In the genomic region with DNA sequence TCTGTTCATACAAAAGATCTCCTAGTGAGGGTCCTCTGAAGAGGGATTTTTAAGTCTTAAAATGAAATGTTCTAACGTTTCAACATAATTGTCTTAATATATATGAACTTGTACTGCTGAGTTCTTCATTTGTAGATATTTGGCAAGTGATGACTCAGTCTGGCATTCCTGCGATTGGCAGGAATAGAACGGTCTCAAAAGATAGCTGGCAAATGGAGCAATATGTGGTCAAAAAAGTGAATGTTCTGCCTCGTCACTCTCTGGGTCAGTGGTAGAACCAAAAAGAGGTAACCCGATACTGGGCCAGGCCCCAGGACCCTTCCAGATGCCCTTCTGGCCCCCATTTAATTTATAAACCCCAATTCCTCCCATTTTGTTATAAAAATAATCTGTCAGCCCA, we compare ENCODE assay signal across 1 cellular context.
TF ChIP-seq lines count a peak whose summit lies in the region.

No MANE protein-coding gene starts in this region.

TF ChIP-seq in SK-N-SH, 30 proteins besides CTCF, POLR2A, EP300 and RAD21 (continued from another document):
- TF ChIP-seq ZBTB33 (IDR thresholded peaks at IDR 0.05; ENCODE audit: borderline replicate concordance, low read depth) (no peak), FOSL2 (IDR thresholded peaks at IDR 0.05; ENCODE audit: borderline replicate concordance, low read depth) (peak; percentile 52; the same call in 1 of the 2 replicates)
TF ChIP-seq in SK-N-SH: peak in this region for 2.
